ENCODE assay signal across 16 cellular contexts in genomic region chr2:41878726-41879366, GRCh38.
DNase-seq lines count a peak whose midpoint lies in the region; ATAC-seq, FAIRE-seq and TF ChIP-seq lines count a peak whose summit lies in the region.
"Had no signal": no experiment of that assay in that cellular context is flagged by ENCODE, and none has a peak within 500 bp of the region (broad histone marks: within the 10 kb centered on the region; RNA-seq: fewer than 3 reads in every experiment).

No MANE protein-coding gene starts in this region.

- intact Hi-C loops in left colon (cut with DNase I, micrococcal nuclease), result no loop called here
- intact Hi-C loops in psoas muscle (cut with DNase I), result loop anchor here in 1 of 2 donors (10.0 kb wide), 1 partner anchor 456 kb away; no protein-coding TSS in a partner anchor
- intact Hi-C loops in naive thymus-derived CD4-positive, alpha-beta T cell (cut with micrococcal nuclease), result no loop called here

- ATAC-seq in left colon, result peak; percentile 34
- peak in 2 of 4 donors; percentile 24 to 56 for ATAC-seq in psoas muscle
- ATAC-seq in GM19328 (IDR thresholded peaks at IDR 0.05; ENCODE audit: unreplicated experiment), result no peak
- ATAC-seq in naive thymus-derived CD4-positive, alpha-beta T cell, result no peak

- no peaks in the 10 kb centered on the region for H3F3A ChIP-seq in Loucy (ENCODE audit: low read depth)

- H3K27ac ChIP-seq in ectodermal cell (ENCODE audit: insufficient read depth, low read depth, low read length, poor library complexity, severe bottlenecking) (peak overlapping the region; percentile 50), psoas muscle (no peak overlapping the region), small intestine (ENCODE audit: low read depth in 1 of 2, low read length in 1 of 2) (no peak overlapping the region)
- no peak overlapping the region for H3K27ac ChIP-seq in naive thymus-derived CD4-positive, alpha-beta T cell (ENCODE audit: low read depth, low read length)
- H3K27ac ChIP-seq: parathyroid adenoma had no signal

- DNase-seq in left colon (no peak), psoas muscle (peak; percentile 34 to 62), small intestine (no peak), germinal center (ENCODE audit: low spot score) (no peak)
- no peak for DNase-seq in naive thymus-derived CD4-positive, alpha-beta T cell
- DNase-seq: activated effector memory CD4-positive, alpha-beta T cell treated with Interleukin-2 at 50 U/mL for 16 hours; HFFc6; NK-92 treated with Interleukin-12 subunit alpha and Interleukin-12 subunit beta, amount 100 ng/mL, for 24 hours had no signal

- H3K9ac ChIP-seq in Loucy (ENCODE audit: low read depth, low read length, poor library complexity, severe bottlenecking), result no peak overlapping the region
- H3K9ac ChIP-seq: parathyroid adenoma had no signal

- H3K27me3 ChIP-seq in Loucy (ENCODE audit: insufficient read depth, low read length, poor library complexity, severe bottlenecking), result no peaks in the 10 kb centered on the region
- H3K27me3 ChIP-seq in ectodermal cell (ENCODE audit: control insufficient read depth, insufficient read depth, low read length, poor library complexity, severe bottlenecking), result no peaks in the 10 kb centered on the region
- no peaks in the 10 kb centered on the region for H3K27me3 ChIP-seq in psoas muscle (ENCODE audit: insufficient read depth in 3 of 3, low read length in 2 of 3)
- H3K27me3 ChIP-seq in small intestine (ENCODE audit: control insufficient read depth in 2 of 2, insufficient read depth in 2 of 2, low read length in 2 of 2), result no peaks in the 10 kb centered on the region
- H3K27me3 ChIP-seq in naive thymus-derived CD4-positive, alpha-beta T cell (ENCODE audit: control insufficient read depth in 2 of 2, insufficient read depth in 2 of 2, low read length in 2 of 2), result no peaks in the 10 kb centered on the region
- H3K27me3 ChIP-seq: ascending aorta, esophagus muscularis mucosa had no signal

- no peaks in the 10 kb centered on the region for H3K79me2 ChIP-seq in Loucy (ENCODE audit: insufficient read depth, low read length)
- H3K79me2 ChIP-seq: parathyroid adenoma had no signal

- H3K4me1 ChIP-seq in Loucy (ENCODE audit: insufficient read depth, low read length, poor library complexity, severe bottlenecking), result peaks cover 17% of the 10 kb centered on the region
- peaks cover 22% of the 10 kb centered on the region for H3K4me1 ChIP-seq in ectodermal cell (ENCODE audit: control insufficient read depth, insufficient read depth, low read length)
- H3K4me1 ChIP-seq in psoas muscle, result peaks cover 4% of the 10 kb centered on the region
- H3K4me1 ChIP-seq in small intestine (ENCODE audit: control insufficient read depth in 2 of 2, insufficient read depth in 1 of 2, low read depth in 1 of 2, low read length in 1 of 2), result peaks cover 2 to 10% of the 10 kb centered on the region in 2 donors
- no peaks in the 10 kb centered on the region for H3K4me1 ChIP-seq in naive thymus-derived CD4-positive, alpha-beta T cell (ENCODE audit: control insufficient read depth in 2 of 2, insufficient read depth in 2 of 2, low read length in 2 of 2)
- H3K4me1 ChIP-seq: parathyroid adenoma had no signal

- no peaks in the 10 kb centered on the region for H3K36me3 ChIP-seq in Loucy (ENCODE audit: insufficient read depth, low read length)
- no peaks in the 10 kb centered on the region for H3K36me3 ChIP-seq in ectodermal cell (ENCODE audit: control insufficient read depth, insufficient read depth, low read length)
- no peaks in the 10 kb centered on the region for H3K36me3 ChIP-seq in psoas muscle (ENCODE audit: insufficient read depth in 1 of 2, low read depth in 1 of 2)
- H3K36me3 ChIP-seq in small intestine (ENCODE audit: control insufficient read depth in 2 of 2, insufficient read depth in 2 of 2, low read length in 2 of 2), result no peaks in the 10 kb centered on the region
- no peaks in the 10 kb centered on the region for H3K36me3 ChIP-seq in naive thymus-derived CD4-positive, alpha-beta T cell (ENCODE audit: control insufficient read depth in 2 of 3, insufficient read depth in 3 of 3, low read length in 3 of 3)
- H3K36me3 ChIP-seq: ascending aorta, esophagus muscularis mucosa had no signal

- no peak overlapping the region for H3K27ac Mint-ChIP-seq in naive thymus-derived CD4-positive, alpha-beta T cell
- H3K27ac Mint-ChIP-seq: dendritic cell treated with granulocyte-macrophage colony-stimulating factor and Interleukin-4, amounts not matched to agents 40 ng/mL and 50 ng/mL, for 4 days; HFFc6; T-helper 1 cell treated with Interleukin-12 subunit alpha and Interleukin-12 subunit beta and Interleukin-4 antibody, amounts not matched to agents 30 μg/mL and 1 μg/mL, for 36 hours had no signal

- H3K4me1 Mint-ChIP-seq in naive thymus-derived CD4-positive, alpha-beta T cell, result peaks cover 0 to 10% (median 0%) of the 10 kb centered on the region in 7 donors

- peaks cover 6 to 19% (median 14%) of the 10 kb centered on the region in 5 donors for H3K27me3 Mint-ChIP-seq in naive thymus-derived CD4-positive, alpha-beta T cell

- H3K4me2 ChIP-seq in Loucy (ENCODE audit: low read depth, low read length, poor library complexity, severe bottlenecking), result peak overlapping the region; percentile 55

- H3K9me3 ChIP-seq in Loucy (ENCODE audit: insufficient read depth, low read depth, low read length) (no peaks in the 10 kb centered on the region), ectodermal cell (ENCODE audit: control insufficient read depth, low read length) (no peaks in the 10 kb centered on the region), psoas muscle (no peaks in the 10 kb centered on the region), small intestine (ENCODE audit: control insufficient read depth, low read depth) (no peaks in the 10 kb centered on the region)
- no peaks in the 10 kb centered on the region for H3K9me3 ChIP-seq in naive thymus-derived CD4-positive, alpha-beta T cell (ENCODE audit: control insufficient read depth in 2 of 3, low read length in 3 of 3)
- H3K9me3 ChIP-seq: ascending aorta, esophagus muscularis mucosa had no signal

- H3K9me2 ChIP-seq in Loucy (replicated peaks; ENCODE audit: low read depth, low read length), result no peaks in the 10 kb centered on the region

- no peaks in the 10 kb centered on the region for H4K20me1 ChIP-seq in Loucy (ENCODE audit: insufficient read depth, low read length, poor library complexity, severe bottlenecking)

- POLR2A ChIA-PET in naive thymus-derived CD4-positive, alpha-beta T cell (lab: Charles Lee), result no interaction called here

- FAIRE-seq in small intestine (lab: Jason Lieb, UNC), result no peak

- WGBS in ectodermal cell, 2 experiments, result 72 to 77% methylated on average over 12 to 13 of the region's 13 CpGs
- WGBS in psoas muscle, 3 donors, result 60 to 78% (median 69%) methylated on average over 13 of the region's 13 CpGs
- WGBS in small intestine, 3 donors, result 50 to 64% (median 60%) methylated on average over 13 of the region's 13 CpGs

- no peak for TF ChIP-seq CTCF in Loucy (conservative IDR thresholded peaks at IDR 0.05; ENCODE audit: low read length)
- no peak for TF ChIP-seq CTCF in psoas muscle (IDR thresholded peaks at IDR 0.05)

- H3K4me3 Mint-ChIP-seq in naive thymus-derived CD4-positive, alpha-beta T cell, result no peak overlapping the region
- H3K4me3 Mint-ChIP-seq: dendritic cell treated with granulocyte-macrophage colony-stimulating factor and Interleukin-4, amounts not matched to agents 40 ng/mL and 50 ng/mL, for 4 days; HFFc6; T-helper 1 cell treated with Interleukin-12 subunit alpha and Interleukin-12 subunit beta and Interleukin-4 antibody, amounts not matched to agents 30 μg/mL and 1 μg/mL, for 36 hours had no signal

- H2AFZ ChIP-seq in Loucy (ENCODE audit: low read length), result no peak overlapping the region
- H2AFZ ChIP-seq: parathyroid adenoma had no signal

- H3K9me3 Mint-ChIP-seq in naive thymus-derived CD4-positive, alpha-beta T cell, result no peaks in the 10 kb centered on the region
- H3K9me3 Mint-ChIP-seq: dendritic cell treated with granulocyte-macrophage colony-stimulating factor and Interleukin-4, amounts not matched to agents 40 ng/mL and 50 ng/mL, for 4 days; HFFc6; T-helper 1 cell treated with Interleukin-12 subunit alpha and Interleukin-12 subunit beta and Interleukin-4 antibody, amounts not matched to agents 30 μg/mL and 1 μg/mL, for 36 hours had no signal

- peak overlapping the region; percentile 39 for H3K4me3 ChIP-seq in Loucy (ENCODE audit: low read length, poor library complexity, severe bottlenecking)
- H3K4me3 ChIP-seq in ectodermal cell (ENCODE audit: insufficient read depth, low read depth, low read length), result no peak overlapping the region
- H3K4me3 ChIP-seq in psoas muscle, result no peak overlapping the region
- H3K4me3 ChIP-seq in small intestine (ENCODE audit: low read depth in 1 of 2, low read length in 2 of 2), result no peak overlapping the region
- no peak overlapping the region for H3K4me3 ChIP-seq in naive thymus-derived CD4-positive, alpha-beta T cell (ENCODE audit: low read length)
- H3K4me3 ChIP-seq: ascending aorta, esophagus muscularis mucosa had no signal

- CTCF ChIA-PET in naive thymus-derived CD4-positive, alpha-beta T cell (lab: Charles Lee), result interaction anchor here (0.6 to 1.1 kb wide), 4 partner anchors 141 to 450 kb away, joined by 3 to 5 read pairs (median 4); no protein-coding TSS in a partner anchor

- no peaks in the 10 kb centered on the region for H3K36me3 Mint-ChIP-seq in naive thymus-derived CD4-positive, alpha-beta T cell

Comparison
In these comparisons a context has a peak if more than half of its experiments do, and no peak if none do; other contexts are left out.
1. DNase-seq: peak in psoas muscle (2 of 2); none in left colon (0 of 2), small intestine (single experiment), germinal center (single experiment) and naive thymus-derived CD4-positive, alpha-beta T cell (0 of 9).